In the genomic region with DNA sequence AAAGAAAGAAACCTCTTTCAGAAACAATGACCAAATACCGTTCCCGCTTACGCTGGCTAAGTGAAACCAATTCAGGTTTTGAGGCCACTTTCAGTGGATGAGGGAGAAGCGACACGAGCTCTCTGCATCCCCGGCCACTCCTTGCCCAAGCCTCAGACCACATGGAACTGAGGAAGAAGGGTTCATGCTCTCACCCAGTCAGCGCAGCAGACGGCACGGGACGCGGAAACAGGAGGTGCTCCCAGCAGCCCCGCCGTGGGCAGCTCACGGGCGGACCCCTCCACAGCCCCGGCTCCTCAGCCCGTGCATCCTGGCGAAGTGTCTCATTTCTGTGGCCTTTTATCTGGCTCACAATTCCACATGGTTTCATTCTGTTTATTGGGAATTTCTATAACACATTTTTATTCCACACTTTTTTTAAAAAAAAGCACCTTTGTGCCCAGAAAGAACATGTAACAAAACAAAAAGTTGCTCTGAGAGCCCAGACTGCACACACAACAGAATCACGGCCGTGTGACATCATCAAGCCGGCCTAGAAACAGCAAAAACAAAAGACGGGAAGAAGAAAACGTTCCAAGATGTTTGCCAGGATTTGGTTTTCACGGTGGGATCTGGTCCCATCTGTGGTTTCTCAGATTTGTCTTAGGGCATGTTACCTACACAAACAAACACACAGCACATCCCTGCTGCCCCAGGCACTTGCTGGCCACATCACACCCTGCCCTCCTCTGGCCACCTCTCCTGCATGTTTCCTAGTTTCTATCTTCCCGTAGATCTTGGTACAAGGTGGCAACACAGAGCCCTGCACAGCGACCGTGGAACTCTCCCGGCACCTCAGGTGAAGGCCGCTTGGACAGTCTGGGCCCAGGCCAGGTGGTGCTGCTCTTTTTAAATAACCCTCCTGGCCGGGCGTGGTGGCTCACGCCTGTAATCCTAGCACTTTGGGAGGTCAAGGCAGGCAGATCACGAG, we compare ENCODE assay signal across 22 cellular contexts. TPM values are rescaled to one million over a fixed set of nuclear protein-coding genes. Genes with fewer than 3 reads are reported as not detected.
DNase-seq lines count a peak whose midpoint lies in the region; ATAC-seq and TF ChIP-seq lines count a peak whose summit lies in the region.
"Had no signal": no experiment of that assay in that cellular context is flagged by ENCODE, and none has a peak within 500 bp of the region (broad histone marks: within the 10 kb centered on the region; RNA-seq: fewer than 3 reads in every experiment).

No MANE protein-coding gene starts in this region.

- no peak overlapping the region for H3K4me3 Mint-ChIP-seq in CD4-positive, alpha-beta memory T cell
- no peak overlapping the region for H3K4me3 Mint-ChIP-seq in HFFc6
- H3K4me3 Mint-ChIP-seq in WTC11, result no peak overlapping the region
- H3K4me3 Mint-ChIP-seq: activated naive CD8-positive, alpha-beta T cell treated with anti-CD3 and anti-CD28 coated beads, Interleukin-2, amount 10 ng/mL, durations not matched to agents 7 days and 5 days; naive thymus-derived CD4-positive, alpha-beta T cell had no signal

- TF ChIP-seq CTCF in HFFc6 (IDR thresholded peaks at IDR 0.05), result no peak
- no peak for TF ChIP-seq CTCF in WTC11 (IDR thresholded peaks at IDR 0.05)

- POLR2A ChIA-PET in CD4-positive, alpha-beta memory T cell (lab: Charles Lee; ENCODE audit: partially characterized antibody), result no interaction called here
- POLR2A ChIA-PET in WTC11 (lab: Charles Lee), result no interaction called here

- peaks cover 43% of the 10 kb centered on the region for H3K4me1 ChIP-seq in CD4-positive, alpha-beta memory T cell (ENCODE audit: insufficient read depth, low read length)
- H3K4me1 ChIP-seq: esophagus muscularis mucosa had no signal

- no peak for DNase-seq in CD4-positive, alpha-beta memory T cell
- DNase-seq in HFFc6 (no peak), WTC11 (ENCODE audit: low spot score) (no peak), medulla oblongata (ENCODE audit: extremely low spot score) (peak; percentile 44), NCI-H774 (lab: John Stamatoyannopoulos, UW) (no peak), islet precursor cell (no peak)
- DNase-seq in effector CD4-positive, alpha-beta T cell, result no peak
- DNase-seq: activated CD4-positive, alpha-beta T cell treated with anti-CD3 and anti-CD28 coated beads, Interleukin-2, amount 50 U/mL, for 4 hours; activated naive CD8-positive, alpha-beta T cell treated with anti-CD3 and anti-CD28 coated beads, Interleukin-2, amount 10 ng/mL, durations not matched to agents 7 days and 5 days; activated T-cell treated with anti-CD3 and anti-CD28 coated beads, Interleukin-2, amount 50 U/mL, for 1 hour; HCEC 1CT; naive thymus-derived CD4-positive, alpha-beta T cell; NCI-H1694; NCI-H345; SJCRH30; small intestine had no signal

- peaks cover 0 to 2% (median 0%) of the 10 kb centered on the region in 8 donors for H3K9me3 Mint-ChIP-seq in CD4-positive, alpha-beta memory T cell
- H3K9me3 Mint-ChIP-seq in HFFc6 (no peaks in the 10 kb centered on the region), WTC11 (no peaks in the 10 kb centered on the region)
- H3K9me3 Mint-ChIP-seq: activated naive CD8-positive, alpha-beta T cell treated with anti-CD3 and anti-CD28 coated beads, Interleukin-2, amount 10 ng/mL, durations not matched to agents 7 days and 5 days; naive thymus-derived CD4-positive, alpha-beta T cell had no signal

- no peak for ATAC-seq in WTC11
- ATAC-seq: naive thymus-derived CD4-positive, alpha-beta T cell had no signal

- peaks cover 0 to 29% of the 10 kb centered on the region in 2 donors for H3K36me3 Mint-ChIP-seq in CD4-positive, alpha-beta memory T cell
- no peaks in the 10 kb centered on the region for H3K36me3 Mint-ChIP-seq in HFFc6 (ENCODE audit: low read depth)
- peaks cover 9% of the 10 kb centered on the region; the same call in 1 of the 2 replicates for H3K36me3 Mint-ChIP-seq in WTC11

- H3K27me3 ChIP-seq in CD4-positive, alpha-beta memory T cell (ENCODE audit: insufficient read depth, low read length), result no peaks in the 10 kb centered on the region
- H3K27me3 ChIP-seq: cardiac muscle cell, esophagus muscularis mucosa, SJCRH30 had no signal

- H3K36me3 ChIP-seq in CD4-positive, alpha-beta memory T cell (ENCODE audit: insufficient read depth, low read length), result peaks cover 3% of the 10 kb centered on the region
- H3K36me3 ChIP-seq: cardiac muscle cell had no signal

- H3K27me3 Mint-ChIP-seq in CD4-positive, alpha-beta memory T cell, result no peaks in the 10 kb centered on the region
- H3K27me3 Mint-ChIP-seq in HFFc6 (ENCODE audit: insufficient read depth) (no peaks in the 10 kb centered on the region; the same call in 1 of the 2 replicates), WTC11 (ENCODE audit: low read depth) (no peaks in the 10 kb centered on the region)
- H3K27me3 Mint-ChIP-seq: activated naive CD8-positive, alpha-beta T cell treated with anti-CD3 and anti-CD28 coated beads, Interleukin-2, amount 10 ng/mL, durations not matched to agents 7 days and 5 days; naive thymus-derived CD4-positive, alpha-beta T cell had no signal

- peaks cover 26 to 71% (median 34%) of the 10 kb centered on the region in 4 donors for H3K4me1 Mint-ChIP-seq in CD4-positive, alpha-beta memory T cell
- H3K4me1 Mint-ChIP-seq in HFFc6 (ENCODE audit: low read depth), result peaks cover 28% of the 10 kb centered on the region
- peaks cover 6% of the 10 kb centered on the region; the same call in 1 of the 2 replicates for H3K4me1 Mint-ChIP-seq in WTC11

- intact Hi-C loops in CD4-positive, alpha-beta memory T cell (cut with micrococcal nuclease), result no loop called here

- H3K9me3 ChIP-seq in CD4-positive, alpha-beta memory T cell (ENCODE audit: control insufficient read depth in 1 of 2, low read length in 2 of 2), result no peaks in the 10 kb centered on the region
- H3K9me3 ChIP-seq: esophagus muscularis mucosa, SJCRH30 had no signal

- CTCF ChIA-PET in CD4-positive, alpha-beta memory T cell (lab: Charles Lee; ENCODE audit: partially characterized antibody), result no interaction called here
- CTCF ChIA-PET in WTC11 (lab: Charles Lee), result interaction anchor here (1.1 to 1.4 kb wide), 2 partner anchors 37 to 54 kb away, joined by 3 to 5 read pairs; no protein-coding TSS in a partner anchor

- H3K4me3 ChIP-seq in CD4-positive, alpha-beta memory T cell (ENCODE audit: low read length in 2 of 2), result no peak overlapping the region
- H3K4me3 ChIP-seq: cardiac muscle cell, esophagus muscularis mucosa, lung, SJCRH30 had no signal

- no peak overlapping the region for H3K27ac ChIP-seq in CD4-positive, alpha-beta memory T cell (ENCODE audit: low read depth, low read length)
- H3K27ac ChIP-seq: C4-2B, cardiac muscle cell, esophagus muscularis mucosa, SJCRH30 had no signal

- peak overlapping the region in 4 of 7 donors; percentile 17 to 78 (median 49) for H3K27ac Mint-ChIP-seq in CD4-positive, alpha-beta memory T cell
- peak overlapping the region; percentile 93 for H3K27ac Mint-ChIP-seq in HFFc6
- H3K27ac Mint-ChIP-seq in WTC11, result peak overlapping the region; percentile 79
- H3K27ac Mint-ChIP-seq: activated naive CD8-positive, alpha-beta T cell treated with anti-CD3 and anti-CD28 coated beads, Interleukin-2, amount 10 ng/mL, durations not matched to agents 7 days and 5 days had no signal

TF ChIP-seq in WTC11, 78 proteins besides CTCF, POLR2A, EP300 and RAD21 (continues in another document):
- TF ChIP-seq, protein P1, sequence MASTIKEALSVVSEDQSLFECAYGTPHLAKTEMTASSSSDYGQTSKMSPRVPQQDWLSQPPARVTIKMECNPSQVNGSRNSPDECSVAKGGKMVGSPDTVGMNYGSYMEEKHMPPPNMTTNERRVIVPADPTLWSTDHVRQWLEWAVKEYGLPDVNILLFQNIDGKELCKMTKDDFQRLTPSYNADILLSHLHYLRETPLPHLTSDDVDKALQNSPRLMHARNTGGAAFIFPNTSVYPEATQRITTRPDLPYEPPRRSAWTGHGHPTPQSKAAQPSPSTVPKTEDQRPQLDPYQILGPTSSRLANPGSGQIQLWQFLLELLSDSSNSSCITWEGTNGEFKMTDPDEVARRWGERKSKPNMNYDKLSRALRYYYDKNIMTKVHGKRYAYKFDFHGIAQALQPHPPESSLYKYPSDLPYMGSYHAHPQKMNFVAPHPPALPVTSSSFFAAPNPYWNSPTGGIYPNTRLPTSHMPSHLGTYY (CRISPR knock-in tag; IDR thresholded peaks at IDR 0.05), result no peak
- TF ChIP-seq RORB (CRISPR knock-in tag; IDR thresholded peaks at IDR 0.05) (no peak), RELA (CRISPR knock-in tag; IDR thresholded peaks at IDR 0.05; ENCODE audit: borderline replicate concordance) (no peak), ZNF219 (CRISPR knock-in tag; IDR thresholded peaks at IDR 0.05; ENCODE audit: borderline replicate concordance) (no peak)
- TF ChIP-seq, protein P2, sequence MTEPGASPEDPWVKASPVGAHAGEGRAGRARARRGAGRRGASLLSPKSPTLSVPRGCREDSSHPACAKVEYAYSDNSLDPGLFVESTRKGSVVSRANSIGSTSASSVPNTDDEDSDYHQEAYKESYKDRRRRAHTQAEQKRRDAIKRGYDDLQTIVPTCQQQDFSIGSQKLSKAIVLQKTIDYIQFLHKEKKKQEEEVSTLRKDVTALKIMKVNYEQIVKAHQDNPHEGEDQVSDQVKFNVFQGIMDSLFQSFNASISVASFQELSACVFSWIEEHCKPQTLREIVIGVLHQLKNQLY (CRISPR knock-in tag; IDR thresholded peaks at IDR 0.05), result no peak

RNA-seq across cellular contexts. Expression of a gene that starts 16.2 kb away (rescaled TPM):
- total RNA-seq in CD4-positive, alpha-beta memory T cell, result 10 to 100 TPM; 14.8 to 15.0 TPM
- polyA plus RNA-seq in CD4-positive, alpha-beta memory T cell, result under 1 TPM; 0.35 to 0.87 TPM
- total RNA-seq in HFFc6 (2021; fragmentation: NEBNext Ultra II Directional; extraction: Animal tissue kit (Norgen Biotek cat#: 25700)), result 10 to 100 TPM; 20.1 to 24.9 (median 21.9) TPM
- total RNA-seq in WTC11 (2021), result 31.7 to 33.4 TPM (median 33.2 TPM) in 3 replicates

RNA-seq across cellular contexts. Expression of a gene that starts 24.5 kb away (rescaled TPM):
- total RNA-seq in CD4-positive, alpha-beta memory T cell, result not detected
- polyA plus RNA-seq in CD4-positive, alpha-beta memory T cell, result not detected
- total RNA-seq in HFFc6 (2021; fragmentation: NEBNext Ultra II Directional; extraction: Animal tissue kit (Norgen Biotek cat#: 25700)), result not detected
- 0.11 TPM in 1 of 3 replicates, not detected in the others for total RNA-seq in WTC11 (2021)
- total RNA-seq: activated naive CD8-positive, alpha-beta T cell treated with anti-CD3 and anti-CD28 coated beads, Interleukin-2, amount 10 ng/mL, durations not matched to agents 7 days and 5 days; cardiac muscle cell; esophagus muscularis mucosa; HT-29; lung; SJCRH30; T-helper 2 cell treated with Interferon-gamma antibody and Interleukin-4, amounts not matched to agents 100 ng/mL and 5 ng/mL, for 36 hours had no signal
- polyA plus RNA-seq: cardiac muscle cell; lung; naive thymus-derived CD4-positive, alpha-beta T cell; small intestine had no signal
